8 cellular contexts compared by ENCODE assay signal in genomic region chr2:197705912-197706838, GRCh38. TPM values are rescaled to one million over a fixed set of nuclear protein-coding genes. Genes with fewer than 3 reads are reported as not detected.
DNase-seq lines count a peak whose midpoint lies in the region; ATAC-seq and TF ChIP-seq lines count a peak whose summit lies in the region.

No MANE protein-coding gene starts in this region.

- peaks cover 4% of the 10 kb centered on the region for H3K27me3 Mint-ChIP-seq in dendritic cell treated with granulocyte-macrophage colony-stimulating factor and Interleukin-4, amounts not matched to agents 40 ng/mL and 50 ng/mL, for 4 days
- H3K27me3 Mint-ChIP-seq in memory B cell, result peaks cover 5% of the 10 kb centered on the region

- TF ChIP-seq POLR2A in Peyer's patch (IDR thresholded peaks at IDR 0.05), result no peak

- H3K36me3 Mint-ChIP-seq in dendritic cell treated with granulocyte-macrophage colony-stimulating factor and Interleukin-4, amounts not matched to agents 40 ng/mL and 50 ng/mL, for 4 days (ENCODE audit: low read depth), result peaks cover 23% of the 10 kb centered on the region
- H3K36me3 Mint-ChIP-seq in memory B cell, result peaks cover 12% of the 10 kb centered on the region

- H3K4me3 ChIP-seq in Peyer's patch (peak overlapping the region; percentile 53 to 83 (median 80)), thymus (ENCODE audit: low read length) (peak overlapping the region; percentile 84)

- no peak for TF ChIP-seq CTCF in Peyer's patch (IDR thresholded peaks at IDR 0.05)

- H3K27me3 ChIP-seq in Peyer's patch, result no peaks in the 10 kb centered on the region
- H3K27me3 ChIP-seq in thymus (ENCODE audit: control insufficient read depth, insufficient read depth), result no peaks in the 10 kb centered on the region

- no peaks in the 10 kb centered on the region for H3K9me3 Mint-ChIP-seq in dendritic cell treated with granulocyte-macrophage colony-stimulating factor and Interleukin-4, amounts not matched to agents 40 ng/mL and 50 ng/mL, for 4 days
- no peaks in the 10 kb centered on the region for H3K9me3 Mint-ChIP-seq in memory B cell

- peak overlapping the region; percentile 37 to 83 (median 76) for H3K27ac ChIP-seq in Peyer's patch
- no peak overlapping the region for H3K27ac ChIP-seq in thymus (ENCODE audit: low read depth)

- peak overlapping the region; percentile 84 for H3K27ac Mint-ChIP-seq in dendritic cell treated with granulocyte-macrophage colony-stimulating factor and Interleukin-4, amounts not matched to agents 40 ng/mL and 50 ng/mL, for 4 days
- H3K27ac Mint-ChIP-seq in memory B cell, result peak overlapping the region; percentile 90

- H3K9me3 ChIP-seq in Peyer's patch (no peaks in the 10 kb centered on the region), thymus (ENCODE audit: control insufficient read depth) (peaks cover 1% of the 10 kb centered on the region)

- H3K36me3 ChIP-seq in Peyer's patch (no peaks in the 10 kb centered on the region), thymus (ENCODE audit: control insufficient read depth, insufficient read depth) (no peaks in the 10 kb centered on the region)

- H3K4me3 Mint-ChIP-seq in dendritic cell treated with granulocyte-macrophage colony-stimulating factor and Interleukin-4, amounts not matched to agents 40 ng/mL and 50 ng/mL, for 4 days, result peak overlapping the region; percentile 88
- peak overlapping the region; percentile 90 for H3K4me3 Mint-ChIP-seq in memory B cell

- peak; percentile 17 for DNase-seq in activated naive CD4-positive, alpha-beta T cell treated with Interleukin-2 at 50 U/mL for 16 hours
- DNase-seq in activated naive CD4-positive, alpha-beta T cell (lab: John Stamatoyannopoulos, UW), result no peak
- DNase-seq in Peyer's patch (peak; percentile 46 to 62 (median 49)), memory B cell (ENCODE audit: low spot score in 2 of 2) (no peak), NCI-H2171 treated with DMSO at 0.1 percent for 48 hours (lab: John Stamatoyannopoulos, UW) (no peak)

- H3K4me1 Mint-ChIP-seq in dendritic cell treated with granulocyte-macrophage colony-stimulating factor and Interleukin-4, amounts not matched to agents 40 ng/mL and 50 ng/mL, for 4 days (ENCODE audit: low read depth), result peaks cover 40% of the 10 kb centered on the region
- H3K4me1 Mint-ChIP-seq in memory B cell, result peaks cover 34% of the 10 kb centered on the region

- ATAC-seq in memory B cell (ENCODE audit: low read depth) (no peak), GM21381 (IDR thresholded peaks at IDR 0.05; ENCODE audit: unreplicated experiment) (no peak)

- H3K4me1 ChIP-seq in Peyer's patch (peaks cover 0 to 30% (median 9%) of the 10 kb centered on the region in 4 donors), thymus (ENCODE audit: control insufficient read depth, insufficient read depth, low read length) (peaks cover 9% of the 10 kb centered on the region)

- intact Hi-C loops in dendritic cell treated with granulocyte-macrophage colony-stimulating factor and Interleukin-4, amounts not matched to agents 40 ng/mL and 50 ng/mL, for 4 days (cut with micrococcal nuclease), result loop anchor here (5.0 to 10.0 kb wide), 5 partner anchors 189 to 1071 kb away; partner anchors contain the start of genes CCDC150, COQ10B and MOB4

- WGBS in thymus, result 23% methylated on average over 38 of the region's 38 CpGs

RNA-seq across cellular contexts. Expression of gene MARS2, which starts 1.0 kb away (rescaled TPM):
- 10 to 100 TPM in 1 of 4 donors, 1 to 10 TPM in 3; 5.8 to 13.4 (median 8.1) TPM for total RNA-seq in Peyer's patch
- polyA plus RNA-seq in thymus, result 3.3 TPM

RNA-seq across cellular contexts. Expression of gene RFTN2, which starts 30.8 kb away (rescaled TPM):
- total RNA-seq in Peyer's patch, result 1 to 10 TPM in 3 of 4 donors, under 1 TPM in 1; 0.47 to 9.9 (median 1.2) TPM
- polyA plus RNA-seq in thymus, result 0.73 TPM

Comparison
In these comparisons a context has a peak if more than half of its experiments do, and no peak if none do; other contexts are left out.
1. DNase-seq: peak in activated naive CD4-positive, alpha-beta T cell treated with Interleukin-2 at 50 U/mL for 16 hours (single experiment) and Peyer's patch (3 of 3); none in activated naive CD4-positive, alpha-beta T cell (0 of 4), memory B cell (0 of 2) and NCI-H2171 treated with DMSO at 0.1 percent for 48 hours (single experiment).